In genomic region chr16:86809458-86809955, GRCh38 we compare ENCODE assay signal across 16 cellular contexts.
DNase-seq lines count a peak whose midpoint lies in the region; ATAC-seq, FAIRE-seq and TF ChIP-seq lines count a peak whose summit lies in the region.
"Had no signal": no experiment of that assay in that cellular context is flagged by ENCODE, and none has a peak within 500 bp of the region (broad histone marks: within the 10 kb centered on the region; RNA-seq: fewer than 3 reads in every experiment).

No MANE protein-coding gene starts in this region.

- no peak overlapping the region for H3K4me3 Mint-ChIP-seq in Caco-2 (ENCODE audit: unreplicated experiment)
- no peak overlapping the region for H3K4me3 Mint-ChIP-seq in activated T-cell treated with anti-CD3 and anti-CD28 coated beads, Interleukin-2, amount 50 U/mL, for 4 hours
- H3K4me3 Mint-ChIP-seq: activated CD4-positive, alpha-beta memory T cell treated with anti-CD3 and anti-CD28 coated beads, Interleukin-2, amount 10 ng/mL, durations not matched to agents 7 days and 5 days; nephron; type B pancreatic cell had no signal

- no peaks in the 10 kb centered on the region for H3K79me2 ChIP-seq in SK-N-SH (ENCODE audit: insufficient read depth)

- CTCF ChIA-PET in SK-N-SH (lab: Yijun Ruan, JAX): interaction anchor here (1.6 kb wide), 1 partner anchor 12 kb away, joined by 3 read pairs; no protein-coding TSS in a partner anchor
- CTCF ChIA-PET in Caco-2 (lab: Charles Lee): interaction anchor here (0.6 kb wide), 1 partner anchor 21 kb away, joined by 5 read pairs; no protein-coding TSS in a partner anchor

- peak; percentile 68 for FAIRE-seq in urothelium cell line (lab: Jason Lieb, UNC)

- no peaks in the 10 kb centered on the region for H3K36me3 Mint-ChIP-seq in Caco-2 (ENCODE audit: insufficient read depth, unreplicated experiment)
- H3K36me3 Mint-ChIP-seq in activated T-cell treated with anti-CD3 and anti-CD28 coated beads, Interleukin-2, amount 50 U/mL, for 4 hours (ENCODE audit: insufficient read depth): no peaks in the 10 kb centered on the region
- H3K36me3 Mint-ChIP-seq: type B pancreatic cell had no signal

- no peak overlapping the region for H2AFZ ChIP-seq in SK-N-SH (ENCODE audit: low read depth)

- H3K36me3 ChIP-seq in SK-N-SH (replicated peaks in 1 of 2; ENCODE audit: control insufficient read depth in 1 of 2, insufficient read depth in 2 of 2, low read length in 1 of 2) (no peaks in the 10 kb centered on the region), adipocyte (ENCODE audit: control insufficient read depth, insufficient read depth, low read length, severe bottlenecking) (no peaks in the 10 kb centered on the region), Caco-2 (ENCODE audit: control insufficient read depth, insufficient read depth, low read length) (no peaks in the 10 kb centered on the region)

- no peaks in the 10 kb centered on the region for H3K4me1 ChIP-seq in SK-N-SH (ENCODE audit: control insufficient read depth in 1 of 2, insufficient read depth in 2 of 2, low read depth in 1 of 2, low read length in 1 of 2)
- no peaks in the 10 kb centered on the region for H3K4me1 ChIP-seq in adipocyte (ENCODE audit: control insufficient read depth, insufficient read depth, low read length)
- H3K4me1 ChIP-seq in Caco-2: no peaks in the 10 kb centered on the region

- H3K9me3 Mint-ChIP-seq in Caco-2 (ENCODE audit: unreplicated experiment): no peaks in the 10 kb centered on the region
- no peaks in the 10 kb centered on the region for H3K9me3 Mint-ChIP-seq in activated T-cell treated with anti-CD3 and anti-CD28 coated beads, Interleukin-2, amount 50 U/mL, for 4 hours
- H3K9me3 Mint-ChIP-seq: activated CD4-positive, alpha-beta memory T cell treated with anti-CD3 and anti-CD28 coated beads, Interleukin-2, amount 10 ng/mL, durations not matched to agents 7 days and 5 days; nephron; type B pancreatic cell had no signal

- peaks cover 9% of the 10 kb centered on the region for H3K27me3 Mint-ChIP-seq in Caco-2 (ENCODE audit: insufficient read depth, unreplicated experiment)
- H3K27me3 Mint-ChIP-seq in activated T-cell treated with anti-CD3 and anti-CD28 coated beads, Interleukin-2, amount 50 U/mL, for 4 hours (ENCODE audit: low read depth): peaks cover 9% of the 10 kb centered on the region

- peaks cover 11% of the 10 kb centered on the region for H3F3A ChIP-seq in SK-N-SH (replicated peaks; ENCODE audit: insufficient read depth)

- H3K9ac ChIP-seq in SK-N-SH: no peak overlapping the region
- no peak overlapping the region for H3K9ac ChIP-seq in adipocyte (ENCODE audit: low read length)

- ATAC-seq in SK-N-SH treated with all-trans-retinoic acid at 6 μM for 48 hours: no peak
- no peak for ATAC-seq in activated T-cell treated with anti-CD3 and anti-CD28 coated beads, Interleukin-2, amount 50 U/mL, for 4 hours
- ATAC-seq: left cardiac atrium had no signal

- no peak for TF ChIP-seq RAD21 in SK-N-SH (IDR thresholded peaks at IDR 0.05; ENCODE audit: low read length)

- H3K9me2 ChIP-seq in SK-N-SH: no peaks in the 10 kb centered on the region

- peak; percentile 39; the same call in 1 of the 2 replicates for TF ChIP-seq CTCF in SK-N-SH (IDR thresholded peaks at IDR 0.05)
- no peak for TF ChIP-seq CTCF in foreskin fibroblast (IDR thresholded peaks at IDR 0.05; ENCODE audit: low read depth, low read length)
- no peak for TF ChIP-seq CTCF in Caco-2 (IDR thresholded peaks at IDR 0.05; ENCODE audit: insufficient read depth in 1 of 2, low read depth in 1 of 2, low read length in 1 of 2, severe bottlenecking in 1 of 2, unreplicated experiment in 1 of 2)

- intact Hi-C loops in Caco-2 (cut with micrococcal nuclease; ENCODE audit: unreplicated experiment): no loop called here

- no peaks in the 10 kb centered on the region for H4K20me1 ChIP-seq in SK-N-SH (ENCODE audit: insufficient read depth)

- no peak for TF ChIP-seq EP300 in SK-N-SH (IDR thresholded peaks at IDR 0.05; ENCODE audit: borderline replicate concordance in 1 of 2, low read depth in 1 of 2, low read length in 1 of 2)

- no peak overlapping the region for H3K27ac ChIP-seq in SK-N-SH (ENCODE audit: low read depth in 2 of 2, low read length in 1 of 2)
- H3K27ac ChIP-seq: 22Rv1 had no signal

- 10% methylated on average over 8 of the region's 8 CpGs for WGBS in SK-N-SH (ENCODE audit: low lambda C conversion rate)

- H3K4me1 Mint-ChIP-seq in Caco-2 (ENCODE audit: low read depth, unreplicated experiment): no peaks in the 10 kb centered on the region
- H3K4me1 Mint-ChIP-seq in activated T-cell treated with anti-CD3 and anti-CD28 coated beads, Interleukin-2, amount 50 U/mL, for 4 hours (ENCODE audit: low read depth): no peaks in the 10 kb centered on the region
- H3K4me1 Mint-ChIP-seq: activated CD4-positive, alpha-beta memory T cell treated with anti-CD3 and anti-CD28 coated beads, Interleukin-2, amount 10 ng/mL, durations not matched to agents 7 days and 5 days had no signal

- peak overlapping the region; percentile 17; the same call in 1 of the 2 replicates for H3K4me2 ChIP-seq in SK-N-SH

- H3K9me3 ChIP-seq in SK-N-SH: no peaks in the 10 kb centered on the region
- H3K9me3 ChIP-seq in adipocyte (ENCODE audit: control insufficient read depth, low read length): no peaks in the 10 kb centered on the region
- no peaks in the 10 kb centered on the region for H3K9me3 ChIP-seq in Caco-2

- no peak overlapping the region for H3K27ac Mint-ChIP-seq in Caco-2 (ENCODE audit: unreplicated experiment)
- H3K27ac Mint-ChIP-seq: activated CD4-positive, alpha-beta memory T cell treated with anti-CD3 and anti-CD28 coated beads, Interleukin-2, amount 10 ng/mL, durations not matched to agents 7 days and 5 days; nephron; type B pancreatic cell had no signal

- H3K27me3 ChIP-seq in SK-N-SH (ENCODE audit: insufficient read depth) (peaks cover 92% of the 10 kb centered on the region), adipocyte (replicated peaks; ENCODE audit: control insufficient read depth, insufficient read depth, low read length) (peaks cover 94% of the 10 kb centered on the region), Caco-2 (replicated peaks; ENCODE audit: control insufficient read depth, insufficient read depth, low read length) (no peaks in the 10 kb centered on the region; the same call in none of the 2 replicates)

- H3K4me3 ChIP-seq in SK-N-SH (ENCODE audit: low read depth in 2 of 2, low read length in 1 of 2): no peak overlapping the region
- H3K4me3 ChIP-seq in adipocyte (ENCODE audit: low read length): no peak overlapping the region
- H3K4me3 ChIP-seq in foreskin fibroblast (ENCODE audit: low read depth in 1 of 2, low read length in 2 of 2): no peak overlapping the region
- H3K4me3 ChIP-seq in Caco-2 (ENCODE audit: low read depth, low read length): no peak overlapping the region

- DNase-seq in SK-N-SH (no peak), adipocyte (ENCODE audit: low read depth) (peak; percentile 39), foreskin fibroblast (peak; percentile 68 to 83), urothelium cell line (ENCODE audit: low spot score) (peak; percentile 87), Caco-2 (no peak), midbrain (lab: John Stamatoyannopoulos, UW) (no peak)
- DNase-seq in activated T-cell treated with anti-CD3 and anti-CD28 coated beads, Interleukin-2, amount 50 U/mL, for 4 hours: no peak
- DNase-seq: activated CD4-positive, alpha-beta memory T cell treated with anti-CD3 and anti-CD28 coated beads, Interleukin-2, amount 10 ng/mL, durations not matched to agents 7 days and 5 days; activated gamma-delta T cell; KBM-7; left cardiac atrium; NCI-H2171 had no signal

- no TSS peak for BruUV-seq in Caco-2 (replicated peaks; lab: Mats Ljungman, UMichigan)

- POLR2A ChIA-PET in SK-N-SH (lab: Yijun Ruan, JAX): no interaction called here
- POLR2A ChIA-PET in Caco-2 (lab: Charles Lee): no interaction called here

TF ChIP-seq in SK-N-SH, 30 proteins besides CTCF, POLR2A, EP300 and RAD21:
- TF ChIP-seq IRF3 (IDR thresholded peaks at IDR 0.05; ENCODE audit: low read depth, low read length): no peak

TF ChIP-seq in SK-N-SH treated with all-trans-retinoic acid at 6 μM for 48 hours, 23 proteins besides CTCF, POLR2A, EP300 and RAD21:
- TF ChIP-seq ZFP3 (CRISPR knock-in tag; IDR thresholded peaks at IDR 0.05): no peak
- TF ChIP-seq ISL1 (CRISPR knock-in tag; IDR thresholded peaks at IDR 0.05): no peak
- TF ChIP-seq GLIS3 (CRISPR knock-in tag; IDR thresholded peaks at IDR 0.05): no peak
- no peak for TF ChIP-seq ZNF8 (CRISPR knock-in tag; IDR thresholded peaks at IDR 0.05)
- TF ChIP-seq TSHZ2 (CRISPR knock-in tag; IDR thresholded peaks at IDR 0.05): no peak
- TF ChIP-seq TOX (CRISPR knock-in tag; IDR thresholded peaks at IDR 0.05; ENCODE audit: borderline replicate concordance): no peak
- no peak for TF ChIP-seq ZC3H10 (CRISPR knock-in tag; IDR thresholded peaks at IDR 0.05)
- TF ChIP-seq PPARA (CRISPR knock-in tag; IDR thresholded peaks at IDR 0.05; ENCODE audit: borderline replicate concordance): no peak

Comparison
In these comparisons a context has a peak if more than half of its experiments do, and no peak if none do; other contexts are left out.
1. DNase-seq: peak in adipocyte (single experiment), foreskin fibroblast (2 of 2) and urothelium cell line (single experiment); none in SK-N-SH (single experiment), Caco-2 (0 of 2), activated T-cell treated with anti-CD3 and anti-CD28 coated beads, Interleukin-2, amount 50 U/mL, for 4 hours (single experiment) and midbrain (single experiment).